ENCODE assay signal across 16 cellular contexts in the genomic region with DNA sequence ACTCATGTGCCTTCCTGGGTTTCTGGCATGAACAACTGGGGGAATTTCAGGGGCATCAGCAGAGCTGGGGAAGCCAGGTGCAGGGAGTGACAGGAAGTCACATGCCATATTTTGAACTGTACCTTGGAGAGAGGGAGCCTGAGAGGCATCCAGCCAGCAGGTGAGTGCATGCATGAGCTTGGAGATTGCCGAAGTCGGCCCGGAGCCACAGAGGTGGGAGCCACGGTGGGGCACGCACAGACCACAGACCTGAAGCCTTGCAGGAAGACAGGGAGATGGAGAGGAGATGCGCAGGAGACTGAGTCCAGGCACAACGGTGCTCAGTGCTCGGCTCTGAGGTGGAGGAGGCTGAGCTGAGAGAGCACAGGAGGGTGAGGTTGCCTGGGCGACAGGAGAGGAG. TPM values are rescaled to one million over a fixed set of nuclear protein-coding genes. Genes with fewer than 3 reads are reported as not detected.
A peak's percentile ranks its signal among the peaks of the same experiment; 100 is the strongest.
DNase-seq lines count a peak whose midpoint lies in the region; ATAC-seq and TF ChIP-seq lines count a peak whose summit lies in the region.
"Had no signal": no experiment of that assay in that cellular context is flagged by ENCODE, and none has a peak within 500 bp of the region (broad histone marks: within the 10 kb centered on the region; RNA-seq: fewer than 3 reads in every experiment).

No MANE protein-coding gene starts in this region.

- no peak overlapping the region for H3K4me3 Mint-ChIP-seq in brain
- no peak overlapping the region for H3K4me3 Mint-ChIP-seq in stimulated activated effector memory CD8-positive, alpha-beta T cell treated with anti-CD3 and anti-CD28 coated beads, Interleukin-12 subunit alpha, Interleukin-12 subunit beta, amount 100 ng/mL, for 72 hours
- H3K4me3 Mint-ChIP-seq: activated CD8-positive, alpha-beta memory T cell treated with anti-CD3 and anti-CD28 coated beads, Interleukin-2, amount 10 ng/mL, durations not matched to agents 7 days and 5 days; GM23338; natural killer cell had no signal

- no peaks in the 10 kb centered on the region for H3K27me3 Mint-ChIP-seq in brain
- H3K27me3 Mint-ChIP-seq: activated CD8-positive, alpha-beta memory T cell treated with anti-CD3 and anti-CD28 coated beads, Interleukin-2, amount 10 ng/mL, durations not matched to agents 7 days and 5 days had no signal

- no peaks in the 10 kb centered on the region for H3K9me3 Mint-ChIP-seq in brain
- H3K9me3 Mint-ChIP-seq in stimulated activated effector memory CD8-positive, alpha-beta T cell treated with anti-CD3 and anti-CD28 coated beads, Interleukin-12 subunit alpha, Interleukin-12 subunit beta, amount 100 ng/mL, for 72 hours: no peaks in the 10 kb centered on the region
- H3K9me3 Mint-ChIP-seq: activated T-helper 2 cell treated with anti-CD3 and anti-CD28 coated beads, Interferon-gamma antibody, Interleukin-2, Interleukin-4, amounts not matched to agents 10 μg/mL and 5 μg/mL and 100 μg/mL, durations not matched to agents 14 hours and 24 hours and 36 hours; GM23338; natural killer cell had no signal

- H3K36me3 Mint-ChIP-seq in brain: peaks cover 4% of the 10 kb centered on the region
- no peaks in the 10 kb centered on the region for H3K36me3 Mint-ChIP-seq in stimulated activated effector memory CD8-positive, alpha-beta T cell treated with anti-CD3 and anti-CD28 coated beads, Interleukin-12 subunit alpha, Interleukin-12 subunit beta, amount 100 ng/mL, for 72 hours
- H3K36me3 Mint-ChIP-seq: activated CD8-positive, alpha-beta memory T cell treated with anti-CD3 and anti-CD28 coated beads, Interleukin-2, amount 10 ng/mL, durations not matched to agents 7 days and 5 days; natural killer cell had no signal

- TF ChIP-seq CTCF in brain (conservative IDR thresholded peaks at IDR 0.05): no peak

- H3K4me1 Mint-ChIP-seq in brain: peaks cover 26% of the 10 kb centered on the region
- H3K4me1 Mint-ChIP-seq in stimulated activated effector memory CD8-positive, alpha-beta T cell treated with anti-CD3 and anti-CD28 coated beads, Interleukin-12 subunit alpha, Interleukin-12 subunit beta, amount 100 ng/mL, for 72 hours: peaks cover 25% of the 10 kb centered on the region

- DNase-seq in NCI-H1092 treated with DMSO at 0.1 percent for 48 hours (lab: John Stamatoyannopoulos, UW) (peak; percentile 1), NCI-H1092 (lab: John Stamatoyannopoulos, UW) (no peak), NCI-H1105 (lab: John Stamatoyannopoulos, UW) (peak; percentile 11), islet precursor cell (no peak), activated gamma-delta T cell treated with Interleukin-2 at 50 U/mL for 16 hours (no peak), DMS 273 (lab: John Stamatoyannopoulos, UW; ENCODE audit: unreplicated experiment) (no peak)
- no peak for DNase-seq in stimulated activated effector memory CD8-positive, alpha-beta T cell treated with anti-CD3 and anti-CD28 coated beads, Interleukin-12 subunit alpha, Interleukin-12 subunit beta, amount 100 ng/mL, for 72 hours (ENCODE audit: low spot score in 2 of 2)
- DNase-seq: activated CD4-positive, alpha-beta T cell treated with anti-CD3 and anti-CD28 coated beads for 1 hour; activated CD8-positive, alpha-beta memory T cell treated with anti-CD3 and anti-CD28 coated beads, Interleukin-2, amount 10 ng/mL, durations not matched to agents 7 days and 5 days; cerebellar nuclear complex; natural killer cell; NCI-H187 treated with DMSO at 0.1 percent for 48 hours; transverse colon had no signal

- peak overlapping the region in 3 of 5 experiments; percentile 21 to 62 (median 38) for H3K27ac Mint-ChIP-seq in brain
- peak overlapping the region; percentile 78 for H3K27ac Mint-ChIP-seq in stimulated activated effector memory CD8-positive, alpha-beta T cell treated with anti-CD3 and anti-CD28 coated beads, Interleukin-12 subunit alpha, Interleukin-12 subunit beta, amount 100 ng/mL, for 72 hours
- H3K27ac Mint-ChIP-seq: activated CD8-positive, alpha-beta memory T cell treated with anti-CD3 and anti-CD28 coated beads, Interleukin-2, amount 10 ng/mL, durations not matched to agents 7 days and 5 days; activated T-helper 2 cell treated with anti-CD3 and anti-CD28 coated beads, Interferon-gamma antibody, Interleukin-2, Interleukin-4, amounts not matched to agents 10 μg/mL and 5 μg/mL and 100 μg/mL, durations not matched to agents 14 hours and 24 hours and 36 hours; GM23338 had no signal

- no peak for ATAC-seq in stimulated activated effector memory CD8-positive, alpha-beta T cell treated with anti-CD3 and anti-CD28 coated beads, Interleukin-12 subunit alpha, Interleukin-12 subunit beta, amount 100 ng/mL, for 72 hours
- ATAC-seq: activated CD8-positive, alpha-beta memory T cell treated with anti-CD3 and anti-CD28 coated beads, Interleukin-2, amount 10 ng/mL, durations not matched to agents 7 days and 5 days; natural killer cell had no signal

RNA-seq across cellular contexts. Expression of a gene that starts 55.1 kb away (rescaled TPM):
- polyA plus RNA-seq in brain (ENCODE audit: insufficient read depth, low read depth, low replicate concordance): 3.3 TPM

Comparison
In these comparisons a context has a peak if more than half of its experiments do, and no peak if none do; other contexts are left out.
1. DNase-seq: peak in NCI-H1092 treated with DMSO at 0.1 percent for 48 hours (single experiment) and NCI-H1105 (single experiment); none in NCI-H1092 (single experiment), stimulated activated effector memory CD8-positive, alpha-beta T cell treated with anti-CD3 and anti-CD28 coated beads, Interleukin-12 subunit alpha, Interleukin-12 subunit beta, amount 100 ng/mL, for 72 hours (0 of 2), islet precursor cell (single experiment), activated gamma-delta T cell treated with Interleukin-2 at 50 U/mL for 16 hours (single experiment) and DMS 273 (single experiment).